In genomic region chr20:32511358-32512046, GRCh38 we compare ENCODE assay signal across 14 cellular contexts.
DNase-seq lines count a peak whose midpoint lies in the region; ATAC-seq, FAIRE-seq and TF ChIP-seq lines count a peak whose summit lies in the region.
"Had no signal": no experiment of that assay in that cellular context is flagged by ENCODE, and none has a peak within 500 bp of the region (broad histone marks: within the 10 kb centered on the region; RNA-seq: fewer than 3 reads in every experiment).

No MANE protein-coding gene starts in this region.

- no peak overlapping the region for H3K9ac ChIP-seq in kidney (ENCODE audit: low read length in 2 of 2)

- no peak overlapping the region for H3K27ac ChIP-seq in kidney (ENCODE audit: low read depth in 2 of 2, low read length in 2 of 2)
- H3K27ac ChIP-seq in SJCRH30: no peak overlapping the region
- H3K27ac ChIP-seq: A549, HL-60, tibial artery had no signal

- intact Hi-C loops in activated CD4-positive, alpha-beta memory T cell treated with anti-CD3 and anti-CD28 coated beads for 36 hours (cut with micrococcal nuclease): no loop called here
- intact Hi-C loops in kidney (cut with DNase I): no loop called here

- H3K4me1 ChIP-seq in kidney (ENCODE audit: control insufficient read depth in 1 of 2, insufficient read depth in 1 of 2, low read depth in 1 of 2, low read length in 2 of 2) (peaks cover 3 to 4% of the 10 kb centered on the region in 2 donors), SJCRH30 (peaks cover 21% of the 10 kb centered on the region)
- H3K4me1 ChIP-seq: A549, tibial artery had no signal

- no peak for FAIRE-seq in kidney (lab: Jason Lieb, UNC)
- FAIRE-seq: A549 had no signal

- POLR2A ChIA-PET in activated CD4-positive, alpha-beta T cell treated with anti-CD3 and anti-CD28 coated beads, Interleukin-2, amount 10 ng/mL, durations not matched to agents 7 days and 5 days (lab: Charles Lee): no interaction called here
- POLR2A ChIA-PET in activated CD4-positive, alpha-beta memory T cell treated with anti-CD3 and anti-CD28 coated beads for 36 hours (lab: Charles Lee): interaction anchor here (0.6 kb wide), 2 partner anchors 23 to 751 kb away, joined by 3 to 5 read pairs; no protein-coding TSS in a partner anchor

- no peak for TF ChIP-seq CTCF in kidney (IDR thresholded peaks at IDR 0.05; ENCODE audit: borderline replicate concordance, extremely low read depth, insufficient read depth)

- H3K9me3 ChIP-seq in kidney (ENCODE audit: control insufficient read depth in 1 of 2, low read length in 2 of 2) (no peaks in the 10 kb centered on the region), SJCRH30 (replicated peaks) (no peaks in the 10 kb centered on the region)
- H3K9me3 ChIP-seq: A549, tibial artery had no signal

- H3K4me1 Mint-ChIP-seq in activated CD4-positive, alpha-beta T cell treated with anti-CD3 and anti-CD28 coated beads, Interleukin-2, amount 10 ng/mL, durations not matched to agents 7 days and 5 days: peaks cover 84% of the 10 kb centered on the region
- peaks cover 71% of the 10 kb centered on the region for H3K4me1 Mint-ChIP-seq in activated CD4-positive, alpha-beta memory T cell treated with anti-CD3 and anti-CD28 coated beads for 36 hours (ENCODE audit: low read depth)
- peaks cover 76% of the 10 kb centered on the region for H3K4me1 Mint-ChIP-seq in stimulated activated effector memory CD8-positive, alpha-beta T cell treated with anti-CD3 and anti-CD28 coated beads, Interleukin-12 subunit alpha, Interleukin-12 subunit beta, amount 100 ng/mL, for 72 hours

- H3K27ac Mint-ChIP-seq in activated CD4-positive, alpha-beta T cell treated with anti-CD3 and anti-CD28 coated beads, Interleukin-2, amount 10 ng/mL, durations not matched to agents 7 days and 5 days: peak overlapping the region; percentile 86
- peak overlapping the region; percentile 71 for H3K27ac Mint-ChIP-seq in activated CD4-positive, alpha-beta memory T cell treated with anti-CD3 and anti-CD28 coated beads for 36 hours
- H3K27ac Mint-ChIP-seq in stimulated activated effector memory CD8-positive, alpha-beta T cell treated with anti-CD3 and anti-CD28 coated beads, Interleukin-12 subunit alpha, Interleukin-12 subunit beta, amount 100 ng/mL, for 72 hours: peak overlapping the region; percentile 93

- H3K36me3 ChIP-seq in kidney (ENCODE audit: control insufficient read depth in 1 of 2, insufficient read depth in 2 of 2, low read length in 2 of 2): no peaks in the 10 kb centered on the region
- no peaks in the 10 kb centered on the region for H3K36me3 ChIP-seq in SJCRH30
- H3K36me3 ChIP-seq: tibial artery had no signal

- peak overlapping the region; percentile 68 for H3K4me3 Mint-ChIP-seq in activated CD4-positive, alpha-beta T cell treated with anti-CD3 and anti-CD28 coated beads, Interleukin-2, amount 10 ng/mL, durations not matched to agents 7 days and 5 days
- peak overlapping the region; percentile 40 for H3K4me3 Mint-ChIP-seq in activated CD4-positive, alpha-beta memory T cell treated with anti-CD3 and anti-CD28 coated beads for 36 hours
- peak overlapping the region; percentile 66 for H3K4me3 Mint-ChIP-seq in stimulated activated effector memory CD8-positive, alpha-beta T cell treated with anti-CD3 and anti-CD28 coated beads, Interleukin-12 subunit alpha, Interleukin-12 subunit beta, amount 100 ng/mL, for 72 hours

- no peak overlapping the region for H3K4me3 ChIP-seq in kidney (ENCODE audit: low read length in 2 of 2)
- no peak overlapping the region for H3K4me3 ChIP-seq in SJCRH30
- H3K4me3 ChIP-seq: A549, tibial artery had no signal

- H3K36me3 Mint-ChIP-seq in activated CD4-positive, alpha-beta T cell treated with anti-CD3 and anti-CD28 coated beads, Interleukin-2, amount 10 ng/mL, durations not matched to agents 7 days and 5 days (ENCODE audit: low read depth): peaks cover 58% of the 10 kb centered on the region
- peaks cover 2% of the 10 kb centered on the region for H3K36me3 Mint-ChIP-seq in activated CD4-positive, alpha-beta memory T cell treated with anti-CD3 and anti-CD28 coated beads for 36 hours
- peaks cover 28% of the 10 kb centered on the region for H3K36me3 Mint-ChIP-seq in stimulated activated effector memory CD8-positive, alpha-beta T cell treated with anti-CD3 and anti-CD28 coated beads, Interleukin-12 subunit alpha, Interleukin-12 subunit beta, amount 100 ng/mL, for 72 hours

- no peaks in the 10 kb centered on the region for H3K27me3 Mint-ChIP-seq in activated CD4-positive, alpha-beta T cell treated with anti-CD3 and anti-CD28 coated beads, Interleukin-2, amount 10 ng/mL, durations not matched to agents 7 days and 5 days
- no peaks in the 10 kb centered on the region for H3K27me3 Mint-ChIP-seq in activated CD4-positive, alpha-beta memory T cell treated with anti-CD3 and anti-CD28 coated beads for 36 hours

- no peak for DNase-seq in activated CD4-positive, alpha-beta T cell treated with anti-CD3 and anti-CD28 coated beads, Interleukin-2, amount 10 ng/mL, durations not matched to agents 7 days and 5 days
- no peak for DNase-seq in activated CD4-positive, alpha-beta T cell treated with anti-CD3 and anti-CD28 coated beads, Interleukin-2, amount 50 U/mL, for 4 hours
- no peak for DNase-seq in activated CD4-positive, alpha-beta memory T cell treated with anti-CD3 and anti-CD28 coated beads for 36 hours
- DNase-seq in kidney (peak; percentile 13), SJCRH30 (no peak)
- no peak for DNase-seq in stimulated activated effector memory CD8-positive, alpha-beta T cell treated with anti-CD3 and anti-CD28 coated beads, Interleukin-12 subunit alpha, Interleukin-12 subunit beta, amount 100 ng/mL, for 72 hours (ENCODE audit: low spot score in 2 of 2)
- DNase-seq: activated CD4-positive, alpha-beta T cell treated with anti-CD3 and anti-CD28 coated beads, Interleukin-2, amount 50 U/mL, for 1 hour; DMS 273 treated with DMSO at 0.1 percent for 48 hours; tibial artery had no signal

- no peaks in the 10 kb centered on the region for H3K9me3 Mint-ChIP-seq in activated CD4-positive, alpha-beta T cell treated with anti-CD3 and anti-CD28 coated beads, Interleukin-2, amount 10 ng/mL, durations not matched to agents 7 days and 5 days
- H3K9me3 Mint-ChIP-seq in activated CD4-positive, alpha-beta memory T cell treated with anti-CD3 and anti-CD28 coated beads for 36 hours: no peaks in the 10 kb centered on the region
- no peaks in the 10 kb centered on the region for H3K9me3 Mint-ChIP-seq in stimulated activated effector memory CD8-positive, alpha-beta T cell treated with anti-CD3 and anti-CD28 coated beads, Interleukin-12 subunit alpha, Interleukin-12 subunit beta, amount 100 ng/mL, for 72 hours

- peaks cover 44% of the 10 kb centered on the region for H3K27me3 ChIP-seq in SJCRH30
- H3K27me3 ChIP-seq: tibial artery had no signal

- CTCF ChIA-PET in activated CD4-positive, alpha-beta T cell treated with anti-CD3 and anti-CD28 coated beads, Interleukin-2, amount 10 ng/mL, durations not matched to agents 7 days and 5 days (lab: Charles Lee): interaction anchor here (1.2 kb wide), 1 partner anchor 141 kb away, joined by 3 read pairs; no protein-coding TSS in a partner anchor
- CTCF ChIA-PET in activated CD4-positive, alpha-beta memory T cell treated with anti-CD3 and anti-CD28 coated beads for 36 hours (lab: Charles Lee): interaction anchor here (0.7 kb wide), 2 partner anchors 10 to 12 kb away, joined by 3 read pairs; no protein-coding TSS in a partner anchor

- no peak for ATAC-seq in stimulated activated effector memory CD8-positive, alpha-beta T cell treated with anti-CD3 and anti-CD28 coated beads, Interleukin-12 subunit alpha, Interleukin-12 subunit beta, amount 100 ng/mL, for 72 hours
- ATAC-seq in SK-N-SH treated with all-trans-retinoic acid at 6 μM for 48 hours (no peak), GM18858 (IDR thresholded peaks at IDR 0.05; ENCODE audit: unreplicated experiment) (no peak)
- ATAC-seq: A549, left lobe of liver had no signal

TF ChIP-seq in SK-N-SH treated with all-trans-retinoic acid at 6 μM for 48 hours, 23 proteins besides CTCF, POLR2A, EP300 and RAD21 (continues in another document):
- TF ChIP-seq OSR1 (CRISPR knock-in tag; IDR thresholded peaks at IDR 0.05): no peak
- TF ChIP-seq BACH2 (CRISPR knock-in tag; IDR thresholded peaks at IDR 0.05; ENCODE audit: borderline replicate concordance): no peak
- no peak for TF ChIP-seq CSDC2 (CRISPR knock-in tag; IDR thresholded peaks at IDR 0.05)
- TF ChIP-seq, protein P1, sequence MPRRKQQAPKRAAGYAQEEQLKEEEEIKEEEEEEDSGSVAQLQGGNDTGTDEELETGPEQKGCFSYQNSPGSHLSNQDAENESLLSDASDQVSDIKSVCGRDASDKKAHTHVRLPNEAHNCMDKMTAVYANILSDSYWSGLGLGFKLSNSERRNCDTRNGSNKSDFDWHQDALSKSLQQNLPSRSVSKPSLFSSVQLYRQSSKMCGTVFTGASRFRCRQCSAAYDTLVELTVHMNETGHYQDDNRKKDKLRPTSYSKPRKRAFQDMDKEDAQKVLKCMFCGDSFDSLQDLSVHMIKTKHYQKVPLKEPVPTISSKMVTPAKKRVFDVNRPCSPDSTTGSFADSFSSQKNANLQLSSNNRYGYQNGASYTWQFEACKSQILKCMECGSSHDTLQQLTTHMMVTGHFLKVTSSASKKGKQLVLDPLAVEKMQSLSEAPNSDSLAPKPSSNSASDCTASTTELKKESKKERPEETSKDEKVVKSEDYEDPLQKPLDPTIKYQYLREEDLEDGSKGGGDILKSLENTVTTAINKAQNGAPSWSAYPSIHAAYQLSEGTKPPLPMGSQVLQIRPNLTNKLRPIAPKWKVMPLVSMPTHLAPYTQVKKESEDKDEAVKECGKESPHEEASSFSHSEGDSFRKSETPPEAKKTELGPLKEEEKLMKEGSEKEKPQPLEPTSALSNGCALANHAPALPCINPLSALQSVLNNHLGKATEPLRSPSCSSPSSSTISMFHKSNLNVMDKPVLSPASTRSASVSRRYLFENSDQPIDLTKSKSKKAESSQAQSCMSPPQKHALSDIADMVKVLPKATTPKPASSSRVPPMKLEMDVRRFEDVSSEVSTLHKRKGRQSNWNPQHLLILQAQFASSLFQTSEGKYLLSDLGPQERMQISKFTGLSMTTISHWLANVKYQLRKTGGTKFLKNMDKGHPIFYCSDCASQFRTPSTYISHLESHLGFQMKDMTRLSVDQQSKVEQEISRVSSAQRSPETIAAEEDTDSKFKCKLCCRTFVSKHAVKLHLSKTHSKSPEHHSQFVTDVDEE (CRISPR knock-in tag; IDR thresholded peaks at IDR 0.05): no peak
